Comparison of ENCODE assay signal across 24 cellular contexts in the genomic region with DNA sequence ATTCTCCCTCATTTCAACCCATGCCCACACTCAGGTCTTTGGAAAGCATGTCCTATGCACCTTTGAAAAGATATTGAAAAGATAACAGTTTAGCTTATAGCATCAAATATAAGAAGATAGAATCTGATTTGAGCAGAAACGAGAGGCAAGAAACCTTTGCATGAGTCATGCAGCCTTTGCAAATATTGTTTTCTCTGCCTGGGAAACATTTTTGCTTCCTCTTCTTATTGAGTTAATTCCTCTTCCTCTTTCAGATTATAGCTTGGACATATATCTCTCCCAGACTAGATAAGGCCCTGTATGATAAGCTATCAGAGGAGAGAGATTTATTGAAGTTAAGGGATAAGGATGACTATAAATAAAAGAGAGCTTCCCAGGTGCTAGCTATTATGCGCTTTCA. TPM values are rescaled to one million over a fixed set of nuclear protein-coding genes. Genes with fewer than 3 reads are reported as not detected.
DNase-seq lines count a peak whose midpoint lies in the region; ATAC-seq and TF ChIP-seq lines count a peak whose summit lies in the region.
"Had no signal": no experiment of that assay in that cellular context is flagged by ENCODE, and none has a peak within 500 bp of the region (broad histone marks: within the 10 kb centered on the region; RNA-seq: fewer than 3 reads in every experiment).

No MANE protein-coding gene starts in this region.

- H3K9ac ChIP-seq in Karpas-422 (ENCODE audit: low read length) (no peak overlapping the region), OCI-LY3 (ENCODE audit: low read length) (no peak overlapping the region)

- H3K27ac ChIP-seq in Karpas-422 (ENCODE audit: low read length) (no peak overlapping the region), OCI-LY3 (ENCODE audit: low read length) (peak overlapping the region; percentile 61), foreskin keratinocyte (no peak overlapping the region)
- H3K27ac ChIP-seq: lower lobe of right lung, psoas muscle, tibial nerve, WERI-Rb-1 had no signal

- no peaks in the 10 kb centered on the region for H3K27me3 Mint-ChIP-seq in type B pancreatic cell
- no peaks in the 10 kb centered on the region for H3K27me3 Mint-ChIP-seq in T-cell

- H2AFZ ChIP-seq in Karpas-422 (ENCODE audit: low read length) (peak overlapping the region; percentile 4; the same call in 1 of the 2 replicates), OCI-LY3 (ENCODE audit: low read depth, low read length) (no peak overlapping the region)

- no peaks in the 10 kb centered on the region for H3K9me3 ChIP-seq in Karpas-422 (ENCODE audit: low read length)
- H3K9me3 ChIP-seq in OCI-LY3 (ENCODE audit: insufficient read depth, low read length): 0 out of 2 replicates have a peak, but pooled peaks cover 4% of the 10 kb centered on the region
- H3K9me3 ChIP-seq: lower lobe of right lung, psoas muscle had no signal

- no peak overlapping the region for H3K4me3 ChIP-seq in Karpas-422 (ENCODE audit: low read length)
- H3K4me3 ChIP-seq in OCI-LY3 (ENCODE audit: low read length): peak overlapping the region; percentile 21; the same call in 1 of the 2 replicates
- no peak overlapping the region for H3K4me3 ChIP-seq in epithelial cell of esophagus (ENCODE audit: low read length)
- H3K4me3 ChIP-seq: GM12878, lower lobe of right lung, psoas muscle, tibial nerve had no signal

- H3K4me2 ChIP-seq in Karpas-422 (ENCODE audit: low read depth, low read length, poor library complexity, severe bottlenecking): peak overlapping the region; percentile 18
- H3K4me2 ChIP-seq in OCI-LY3 (ENCODE audit: low read length): peak overlapping the region; percentile 62

- H3K4me3 Mint-ChIP-seq in type B pancreatic cell (no peak overlapping the region), T-cell (no peak overlapping the region)
- H3K4me3 Mint-ChIP-seq: activated naive CD4-positive, alpha-beta T cell treated with anti-CD3 and anti-CD28 coated beads, Interleukin-2, amount 50 U/mL, for 24 hours; H9; T-helper 2 cell treated with Interferon-gamma antibody and Interleukin-4, amounts not matched to agents 5 μg/mL and 100 μg/mL, for 36 hours had no signal

- peak; percentile 65 for DNase-seq in Karpas-422
- DNase-seq in epithelial cell of esophagus (ENCODE audit: low read depth): peak; percentile 6
- DNase-seq in type B pancreatic cell (ENCODE audit: extremely low spot score, unreplicated experiment): no peak
- no peak for DNase-seq in foreskin keratinocyte
- DNase-seq in T-cell: no peak
- DNase-seq in activated naive CD4-positive, alpha-beta T cell treated with anti-CD3 and anti-CD28 coated beads, Interleukin-2, amount 50 U/mL, for 16 hours: no peak
- DNase-seq: aorta; DND-41; H9; lower lobe of right lung; NCI-H1105 treated with DMSO at 0.1 percent for 48 hours; NCI-H2029 treated with DMSO at 0.1 percent for 48 hours; NCI-H774; psoas muscle; stimulated activated CD8-positive, alpha-beta memory T cell treated with anti-CD3 and anti-CD28 coated beads, Interleukin-4, amount 100 ng/mL, for 48 hours; WERI-Rb-1 had no signal

- H3K27me3 ChIP-seq in Karpas-422 (ENCODE audit: low read length) (no peaks in the 10 kb centered on the region), OCI-LY3 (ENCODE audit: low read depth, low read length) (no peaks in the 10 kb centered on the region), foreskin keratinocyte (no peaks in the 10 kb centered on the region)
- H3K27me3 ChIP-seq: tibial nerve had no signal

- H3K27ac Mint-ChIP-seq in type B pancreatic cell: peak overlapping the region; percentile 2
- H3K27ac Mint-ChIP-seq in T-cell: no peak overlapping the region
- H3K27ac Mint-ChIP-seq: activated naive CD4-positive, alpha-beta T cell treated with anti-CD3 and anti-CD28 coated beads, Interleukin-2, amount 50 U/mL, for 24 hours; T-helper 2 cell treated with Interferon-gamma antibody and Interleukin-4, amounts not matched to agents 5 μg/mL and 100 μg/mL, for 36 hours had no signal

- POLR2A ChIA-PET in T-cell (lab: Charles Lee): no interaction called here

- H3K9me3 Mint-ChIP-seq in type B pancreatic cell (peaks cover 9% of the 10 kb centered on the region), T-cell (peaks cover 0 to 7% (median 2%) of the 10 kb centered on the region in 3 donors)
- H3K9me3 Mint-ChIP-seq: T-helper 2 cell treated with Interferon-gamma antibody and Interleukin-4, amounts not matched to agents 5 μg/mL and 100 μg/mL, for 36 hours had no signal

- no peaks in the 10 kb centered on the region for H4K20me1 ChIP-seq in Karpas-422 (ENCODE audit: insufficient read depth, low read depth, low read length)
- no peaks in the 10 kb centered on the region for H4K20me1 ChIP-seq in OCI-LY3 (ENCODE audit: insufficient read depth, low read length)

- ATAC-seq in foreskin keratinocyte: no peak
- ATAC-seq in T-cell (replicated peaks in 1 of 4): no peak
- ATAC-seq: GM12878, psoas muscle had no signal

- H3K79me2 ChIP-seq in Karpas-422 (ENCODE audit: low read length) (no peaks in the 10 kb centered on the region), OCI-LY3 (ENCODE audit: low read length) (no peaks in the 10 kb centered on the region)

- no peaks in the 10 kb centered on the region for H3K9me2 ChIP-seq in Karpas-422 (replicated peaks; ENCODE audit: insufficient read depth, low read length)

- peaks cover 21% of the 10 kb centered on the region for H3K4me1 Mint-ChIP-seq in type B pancreatic cell (ENCODE audit: unreplicated experiment)
- no peaks in the 10 kb centered on the region for H3K4me1 Mint-ChIP-seq in T-cell
- H3K4me1 Mint-ChIP-seq: activated naive CD4-positive, alpha-beta T cell treated with anti-CD3 and anti-CD28 coated beads, Interleukin-2, amount 50 U/mL, for 24 hours had no signal

- H3K36me3 Mint-ChIP-seq in type B pancreatic cell: peaks cover 3% of the 10 kb centered on the region
- no peaks in the 10 kb centered on the region for H3K36me3 Mint-ChIP-seq in T-cell
- H3K36me3 Mint-ChIP-seq: activated naive CD4-positive, alpha-beta T cell treated with anti-CD3 and anti-CD28 coated beads, Interleukin-2, amount 50 U/mL, for 24 hours had no signal

- CTCF ChIA-PET in T-cell (lab: Charles Lee): no interaction called here

- H3K4me1 ChIP-seq in Karpas-422 (ENCODE audit: low read length) (peaks cover 47% of the 10 kb centered on the region), OCI-LY3 (ENCODE audit: low read length) (peaks cover 48% of the 10 kb centered on the region), foreskin keratinocyte (no peaks in the 10 kb centered on the region)
- H3K4me1 ChIP-seq: psoas muscle had no signal

- TF ChIP-seq CTCF in OCI-LY3 (IDR thresholded peaks at IDR 0.05; ENCODE audit: low read depth, low read length) (no peak), epithelial cell of esophagus (IDR thresholded peaks at IDR 0.05; ENCODE audit: insufficient read depth, low read depth, low read length, missing control alignments) (no peak), type B pancreatic cell (conservative IDR thresholded peaks at IDR 0.05) (no peak), foreskin keratinocyte (conservative IDR thresholded peaks at IDR 0.05) (no peak)

- no peaks in the 10 kb centered on the region for H3K36me3 ChIP-seq in Karpas-422 (ENCODE audit: insufficient read depth, low read length)
- H3K36me3 ChIP-seq in OCI-LY3 (replicated peaks; ENCODE audit: low read depth, low read length): peaks cover 4% of the 10 kb centered on the region
- H3K36me3 ChIP-seq: lower lobe of right lung, tibial nerve, WERI-Rb-1 had no signal

RNA-seq across cellular contexts. Expression of a gene that starts 46.1 kb away (rescaled TPM):
- total RNA-seq in Karpas-422 (2014; rRNA removed; shearing (Covaris generic); ENCODE audit: low replicate concordance): not detected in 2 replicates
- total RNA-seq in type B pancreatic cell (ENCODE audit: low replicate concordance): 7.5 and 8.6 TPM in 2 replicates
- 0.10 and 0.28 TPM in 2 replicates for total RNA-seq in foreskin keratinocyte
- 0.01 and 0.03 TPM in 2 replicates for polyA plus RNA-seq in foreskin keratinocyte
- under 1 TPM in 2 of 5 donors, not detected in 3; 0.07 to 0.09 TPM for total RNA-seq in T-cell

RNA-seq across cellular contexts. Expression of a gene that starts 48.2 kb away (rescaled TPM):
- not detected in 2 replicates for total RNA-seq in Karpas-422 (2014; rRNA removed; shearing (Covaris generic); ENCODE audit: low replicate concordance)
- total RNA-seq in type B pancreatic cell (ENCODE audit: low replicate concordance): 6.2 and 13.5 TPM in 2 replicates
- total RNA-seq in foreskin keratinocyte: not detected in 2 replicates
- not detected in 2 replicates for polyA plus RNA-seq in foreskin keratinocyte
- not detected for total RNA-seq in T-cell
- total RNA-seq: cardiac septum, fibroblast of lung, GM12878, H9, psoas muscle had no signal
- polyA plus RNA-seq: aorta, fibroblast of lung, keratinocyte had no signal

Comparison
In these comparisons a context has a peak if more than half of its experiments do, and no peak if none do; other contexts are left out.
1. DNase-seq: peak in Karpas-422 (single experiment) and epithelial cell of esophagus (single experiment); none in type B pancreatic cell (single experiment), foreskin keratinocyte (0 of 2), T-cell (0 of 34) and activated naive CD4-positive, alpha-beta T cell treated with anti-CD3 and anti-CD28 coated beads, Interleukin-2, amount 50 U/mL, for 16 hours (single experiment).